40 cellular contexts compared by ENCODE assay signal in the genomic region with DNA sequence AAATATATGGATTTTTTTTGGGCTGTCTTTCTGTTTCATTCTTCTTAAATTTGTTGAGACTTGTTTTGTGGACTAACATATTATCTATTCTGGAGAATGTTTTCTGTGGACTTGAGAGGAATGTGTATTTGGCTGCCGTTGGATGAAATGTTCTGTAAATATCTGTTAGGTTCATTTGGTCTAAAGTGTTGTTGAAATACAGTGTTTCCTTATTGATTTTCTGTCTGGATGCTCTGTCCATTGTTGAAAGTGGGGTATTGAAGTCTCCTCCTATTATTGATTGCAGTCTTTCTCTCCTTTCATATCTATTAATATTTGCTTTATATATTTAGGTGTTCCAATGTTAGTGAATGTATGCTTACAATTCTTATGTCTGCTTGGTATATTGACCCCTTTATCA.
"Had no signal": no experiment of that assay in that cellular context is flagged by ENCODE, and none has a peak within 500 bp of the region (broad histone marks: within the 10 kb centered on the region; RNA-seq: fewer than 3 reads in every experiment).

No MANE protein-coding gene starts in this region.

- H3K9me3 ChIP-seq: body of pancreas had no signal

- H3K4me3 Mint-ChIP-seq: activated naive CD4-positive, alpha-beta T cell treated with anti-CD3 and anti-CD28 coated beads for 36 hours; activated naive CD4-positive, alpha-beta T cell treated with anti-CD3 and anti-CD28 coated beads, Interleukin-2, amount 10 ng/mL, durations not matched to agents 7 days and 5 days; activated naive CD4-positive, alpha-beta T cell treated with anti-CD3 and anti-CD28 coated beads, Interleukin-2, amount 50 U/mL, for 24 hours; activated naive CD8-positive, alpha-beta T cell; activated naive CD8-positive, alpha-beta T cell treated with anti-CD3 and anti-CD28 coated beads for 36 hours; activated naive CD8-positive, alpha-beta T cell treated with anti-CD3 and anti-CD28 coated beads, Interleukin-2, amount 10 ng/mL, durations not matched to agents 7 days and 5 days; activated naive CD8-positive, alpha-beta T cell treated with anti-CD3 and anti-CD28 coated beads, Interleukin-2, amount 50 U/mL, for 24 hours; activated T-cell treated with anti-CD3 and anti-CD28 coated beads, Interleukin-2, amount 50 U/mL, for 24 hours; activated T-cell treated with anti-CD3 and anti-CD28 coated beads, Interleukin-2, amount 50 U/mL, for 4 hours; activated T-cell treated with anti-CD3 and anti-CD28 coated beads, Interleukin-2, amount 50 U/mL, for 72 hours; activated T-helper 1 cell treated with anti-CD3 and anti-CD28 coated beads, Interleukin-12 subunit alpha, Interleukin-12 subunit beta, Interleukin-2, Interleukin-4 antibody, amounts not matched to agents 30 ng/mL and 10 ng/mL and 1 ng/mL, durations not matched to agents 14 hours and 24 hours and 36 hours; activated T-helper 17 cell treated with anti-CD3 and anti-CD28 coated beads, Interleukin-2, amount 50 U/mL, for 72 hours; brain; central memory CD8-positive, alpha-beta T cell had no signal

- H3K4me3 ChIP-seq: adrenal gland, ascending aorta, body of pancreas, breast epithelium, cardiac muscle cell had no signal

- H3K4me1 Mint-ChIP-seq: activated naive CD4-positive, alpha-beta T cell treated with anti-CD3 and anti-CD28 coated beads, Interleukin-2, amount 10 ng/mL, durations not matched to agents 7 days and 5 days; activated naive CD4-positive, alpha-beta T cell treated with anti-CD3 and anti-CD28 coated beads, Interleukin-2, amount 50 U/mL, for 24 hours; activated naive CD8-positive, alpha-beta T cell treated with anti-CD3 and anti-CD28 coated beads for 36 hours; activated naive CD8-positive, alpha-beta T cell treated with anti-CD3 and anti-CD28 coated beads, Interleukin-2, amount 10 ng/mL, durations not matched to agents 7 days and 5 days; activated naive CD8-positive, alpha-beta T cell treated with anti-CD3 and anti-CD28 coated beads, Interleukin-2, amount 50 U/mL, for 24 hours; activated T-helper 17 cell treated with anti-CD3 and anti-CD28 coated beads, Interleukin-2, amount 50 U/mL, for 72 hours; central memory CD8-positive, alpha-beta T cell had no signal

- H3K4me1 ChIP-seq: ascending aorta, breast epithelium had no signal

- ATAC-seq: activated naive CD4-positive, alpha-beta T cell treated with anti-CD3 and anti-CD28 coated beads, Interleukin-2, amount 50 U/mL, for 72 hours; activated naive CD8-positive, alpha-beta T cell treated with anti-CD3 and anti-CD28 coated beads, Interleukin-2, amount 50 U/mL, for 24 hours; activated T-cell treated with anti-CD3 and anti-CD28 coated beads, Interleukin-2, amount 50 U/mL, for 4 hours; activated T-cell treated with anti-CD3 and anti-CD28 coated beads, Interleukin-2, amount 50 U/mL, for 72 hours; activated T-helper 17 cell treated with anti-CD3 and anti-CD28 coated beads, Interleukin-2, amount 50 U/mL, for 72 hours; body of pancreas had no signal

- H3K36me3 ChIP-seq: adrenal gland, ascending aorta, brain microvascular endothelial cell, breast epithelium, cardiac muscle cell had no signal

- H3K36me3 Mint-ChIP-seq: activated naive CD4-positive, alpha-beta T cell treated with anti-CD3 and anti-CD28 coated beads, Interleukin-2, amount 10 ng/mL, durations not matched to agents 7 days and 5 days; activated naive CD8-positive, alpha-beta T cell treated with anti-CD3 and anti-CD28 coated beads for 36 hours; activated naive CD8-positive, alpha-beta T cell treated with anti-CD3 and anti-CD28 coated beads, Interleukin-2, amount 10 ng/mL, durations not matched to agents 7 days and 5 days had no signal

- H3K27me3 Mint-ChIP-seq: activated naive CD4-positive, alpha-beta T cell treated with anti-CD3 and anti-CD28 coated beads, Interleukin-2, amount 10 ng/mL, durations not matched to agents 7 days and 5 days; activated naive CD4-positive, alpha-beta T cell treated with anti-CD3 and anti-CD28 coated beads, Interleukin-2, amount 50 U/mL, for 24 hours; activated naive CD8-positive, alpha-beta T cell; activated naive CD8-positive, alpha-beta T cell treated with anti-CD3 and anti-CD28 coated beads for 36 hours; activated naive CD8-positive, alpha-beta T cell treated with anti-CD3 and anti-CD28 coated beads, Interleukin-2, amount 10 ng/mL, durations not matched to agents 7 days and 5 days; activated T-cell treated with anti-CD3 and anti-CD28 coated beads, Interleukin-2, amount 50 U/mL, for 24 hours; brain; central memory CD8-positive, alpha-beta T cell had no signal

- H3K27me3 ChIP-seq: adrenal gland, ascending aorta, body of pancreas, brain microvascular endothelial cell, breast epithelium, cardiac muscle cell had no signal

- H3K27ac Mint-ChIP-seq: activated naive CD4-positive, alpha-beta T cell treated with anti-CD3 and anti-CD28 coated beads for 36 hours; activated naive CD4-positive, alpha-beta T cell treated with anti-CD3 and anti-CD28 coated beads, Interleukin-2, amount 10 ng/mL, durations not matched to agents 7 days and 5 days; activated naive CD4-positive, alpha-beta T cell treated with anti-CD3 and anti-CD28 coated beads, Interleukin-2, amount 50 U/mL, for 24 hours; activated naive CD4-positive, alpha-beta T cell treated with anti-CD3 and anti-CD28 coated beads, Interleukin-2, amount 50 U/mL, for 72 hours; activated naive CD8-positive, alpha-beta T cell; activated naive CD8-positive, alpha-beta T cell treated with anti-CD3 and anti-CD28 coated beads, Interleukin-2, amount 10 ng/mL, durations not matched to agents 7 days and 5 days; activated naive CD8-positive, alpha-beta T cell treated with anti-CD3 and anti-CD28 coated beads, Interleukin-2, amount 50 U/mL, for 24 hours; activated T-cell treated with anti-CD3 and anti-CD28 coated beads, Interleukin-2, amount 50 U/mL, for 24 hours; activated T-cell treated with anti-CD3 and anti-CD28 coated beads, Interleukin-2, amount 50 U/mL, for 72 hours; activated T-helper 1 cell treated with anti-CD3 and anti-CD28 coated beads, Interleukin-12 subunit alpha, Interleukin-12 subunit beta, Interleukin-2, Interleukin-4 antibody, amounts not matched to agents 30 ng/mL and 10 ng/mL and 1 ng/mL, durations not matched to agents 14 hours and 24 hours and 36 hours; activated T-helper 17 cell treated with anti-CD3 and anti-CD28 coated beads, Interleukin-2, amount 50 U/mL, for 72 hours; activated T-helper 2 cell treated with anti-CD3 and anti-CD28 coated beads, Interferon-gamma antibody, Interleukin-2, Interleukin-4, amounts not matched to agents 10 μg/mL and 5 μg/mL and 100 μg/mL, durations not matched to agents 14 hours and 24 hours and 36 hours; brain had no signal

- DNase-seq: activated effector memory CD4-positive, alpha-beta T cell treated with anti-CD3 and anti-CD28 coated beads, Interleukin-2, amount 50 U/mL, for 16 hours; activated effector memory CD4-positive, alpha-beta T cell treated with Interleukin-2 at 50 U/mL for 16 hours; activated gamma-delta T cell; activated gamma-delta T cell treated with Interleukin-2 at 50 U/mL for 16 hours; activated naive CD4-positive, alpha-beta T cell; activated naive CD4-positive, alpha-beta T cell treated with anti-CD3 and anti-CD28 coated beads for 36 hours; activated naive CD4-positive, alpha-beta T cell treated with anti-CD3 and anti-CD28 coated beads, Interleukin-2, amount 10 ng/mL, durations not matched to agents 7 days and 5 days; activated naive CD4-positive, alpha-beta T cell treated with anti-CD3 and anti-CD28 coated beads, Interleukin-2, amount 50 U/mL, for 16 hours; activated naive CD4-positive, alpha-beta T cell treated with Interleukin-2 at 50 U/mL for 16 hours; activated naive CD8-positive, alpha-beta T cell treated with anti-CD3 and anti-CD28 coated beads for 36 hours; activated naive CD8-positive, alpha-beta T cell treated with anti-CD3 and anti-CD28 coated beads, Interleukin-2, amount 10 ng/mL, durations not matched to agents 7 days and 5 days; activated naive CD8-positive, alpha-beta T cell treated with anti-CD3 and anti-CD28 coated beads, Interleukin-2, amount 50 U/mL, for 24 hours; activated T-cell treated with anti-CD3 and anti-CD28 coated beads, Interleukin-2, amount 50 U/mL, for 1 hour; activated T-cell treated with anti-CD3 and anti-CD28 coated beads, Interleukin-2, amount 50 U/mL, for 24 hours; activated T-cell treated with anti-CD3 and anti-CD28 coated beads, Interleukin-2, amount 50 U/mL, for 4 hours; activated T-cell treated with anti-CD3 and anti-CD28 coated beads, Interleukin-2, amount 50 U/mL, for 48 hours; activated T-cell treated with anti-CD3 and anti-CD28 coated beads, Interleukin-2, amount 50 U/mL, for 72 hours; adrenal gland; amniotic stem cell; amygdala; anterior cingulate cortex; aorta; body of pancreas; brain microvascular endothelial cell; caudate nucleus; central memory CD4-positive, alpha-beta T cell; cerebellar nuclear complex had no signal

- FAIRE-seq: astrocyte, bronchial epithelial cell had no signal

- H3K27ac ChIP-seq: adrenal gland, ascending aorta, body of pancreas, brain microvascular endothelial cell, breast epithelium, cardiac muscle cell had no signal
